In genomic region chr4:47485047-47485692, GRCh38 we compare ENCODE assay signal across 8 cellular contexts. TPM values are rescaled to one million over a fixed set of nuclear protein-coding genes. Genes with fewer than 3 reads are reported as not detected.
A peak's percentile ranks its signal among the peaks of the same experiment; 100 is the strongest.
DNase-seq lines count a peak whose midpoint lies in the region; ATAC-seq lines count a peak whose summit lies in the region.

Gene ATP10D (plus strand): TSS chr4:47485275. CDS start chr4:47512541, 27,266 bp downstream.

- no peaks in the 10 kb centered on the region for H3K27me3 Mint-ChIP-seq in CD4-positive, alpha-beta memory T cell

- H3K27me3 ChIP-seq in CD4-positive, alpha-beta memory T cell (ENCODE audit: insufficient read depth, low read length): no peaks in the 10 kb centered on the region
- H3K27me3 ChIP-seq in effector memory CD4-positive, alpha-beta T cell (replicated peaks; ENCODE audit: control insufficient read depth, insufficient read depth, low read length, poor library complexity, severe bottlenecking): no peaks in the 10 kb centered on the region

- peak within 1 kb of the TSS; percentile 58 to 86 for H3K4me3 ChIP-seq in CD4-positive, alpha-beta memory T cell (ENCODE audit: low read length in 2 of 2)
- peak within 1 kb of the TSS; percentile 86 for H3K4me3 ChIP-seq in effector memory CD4-positive, alpha-beta T cell (ENCODE audit: insufficient read depth, low read depth, low read length, poor library complexity, severe bottlenecking)

- CTCF ChIA-PET in CD4-positive, alpha-beta memory T cell (lab: Charles Lee; ENCODE audit: partially characterized antibody): interaction anchor here (0.8 to 3.0 kb wide), 6 partner anchors 8 to 79 kb away, joined by 3 to 19 read pairs (median 5); partner anchors contain the start of gene COMMD8

- H3K9me3 Mint-ChIP-seq in CD4-positive, alpha-beta memory T cell: no peaks in the 10 kb centered on the region

- H3K27ac ChIP-seq in CD4-positive, alpha-beta memory T cell (ENCODE audit: low read depth, low read length): peak within 1 kb of the TSS; percentile 46
- peak within 1 kb of the TSS; percentile 59 for H3K27ac ChIP-seq in effector memory CD4-positive, alpha-beta T cell (ENCODE audit: insufficient read depth, low read length, poor library complexity, severe bottlenecking)

- POLR2A ChIA-PET in CD4-positive, alpha-beta memory T cell (lab: Charles Lee; ENCODE audit: partially characterized antibody): interaction anchor here (0.6 to 2.1 kb wide), 6 partner anchors 8 to 1411 kb away, joined by 3 to 21 read pairs (median 4); partner anchors contain the start of gene COMMD8

- peak within 1 kb of the TSS; percentile 90 to 99 (median 95) for H3K4me3 Mint-ChIP-seq in CD4-positive, alpha-beta memory T cell

- intact Hi-C loops in CD4-positive, alpha-beta memory T cell (cut with micrococcal nuclease): loop anchor here (1.0 to 5.0 kb wide), 4 partner anchors 22 to 857 kb away; partner anchors contain the start of genes COMMD8 and SLAIN2

- H3K36me3 Mint-ChIP-seq in CD4-positive, alpha-beta memory T cell: peaks cover 0 to 6% of the 10 kb centered on the region in 2 donors

- peaks cover 14% of the 10 kb centered on the region for H3K4me1 ChIP-seq in CD4-positive, alpha-beta memory T cell (ENCODE audit: insufficient read depth, low read length)
- H3K4me1 ChIP-seq in effector memory CD4-positive, alpha-beta T cell (ENCODE audit: control insufficient read depth, insufficient read depth, low read length, poor library complexity, severe bottlenecking): peaks cover 7% of the 10 kb centered on the region

- DNase-seq in CD4-positive, alpha-beta memory T cell: peak; percentile 65 to 75 (median 67)
- DNase-seq in NCI-H82 treated with DMSO at 0.1 percent for 48 hours (lab: John Stamatoyannopoulos, UW; ENCODE audit: unreplicated experiment) (peak; percentile 64), lung microvascular endothelial cell (ENCODE audit: low read depth in 2 of 2) (peak; percentile 96)
- peak; percentile 88 for DNase-seq in activated CD8-positive, alpha-beta memory T cell treated with anti-CD3 and anti-CD28 coated beads for 24 hours
- DNase-seq in effector memory CD4-positive, alpha-beta T cell: peak; percentile 46 to 64 (median 53)
- DNase-seq in stimulated activated CD4-positive, alpha-beta T cell treated with anti-CD3 and anti-CD28 coated beads, TNF-alpha, amount 100 ng/mL, for 4 hours (ENCODE audit: low read depth in 3 of 3): peak; percentile 42 to 47 (median 46)

- H3K4me1 Mint-ChIP-seq in CD4-positive, alpha-beta memory T cell: peaks cover 7 to 32% (median 25%) of the 10 kb centered on the region in 4 donors

- ATAC-seq in GM19438 (IDR thresholded peaks at IDR 0.05; ENCODE audit: low read depth, unreplicated experiment) (peak; percentile 97), HG03571 (IDR thresholded peaks at IDR 0.05; ENCODE audit: unreplicated experiment) (peak; percentile 95)

- H3K27ac Mint-ChIP-seq in CD4-positive, alpha-beta memory T cell: peak within 1 kb of the TSS; percentile 74 to 98 (median 94)

- no peaks in the 10 kb centered on the region for H3K9me3 ChIP-seq in CD4-positive, alpha-beta memory T cell (ENCODE audit: control insufficient read depth in 1 of 2, low read length in 2 of 2)
- no peaks in the 10 kb centered on the region for H3K9me3 ChIP-seq in effector memory CD4-positive, alpha-beta T cell (ENCODE audit: control insufficient read depth, low read length)

- no peaks in the 10 kb centered on the region for H3K36me3 ChIP-seq in CD4-positive, alpha-beta memory T cell (ENCODE audit: insufficient read depth, low read length)
- H3K36me3 ChIP-seq in effector memory CD4-positive, alpha-beta T cell (ENCODE audit: control insufficient read depth, insufficient read depth, low read length): no peaks in the 10 kb centered on the region

RNA-seq across cellular contexts. Expression of gene ATP10D, which starts in this region (rescaled TPM):
- total RNA-seq in CD4-positive, alpha-beta memory T cell: 1 to 10 TPM; 3.1 to 4.2 TPM
- 1 to 10 TPM; 2.0 to 2.7 TPM for polyA plus RNA-seq in CD4-positive, alpha-beta memory T cell
- 18.5 and 21.8 TPM in 2 replicates for total RNA-seq in lung microvascular endothelial cell

Comparison
In these comparisons a context has a peak if more than half of its experiments do, and no peak if none do; other contexts are left out.
1. Peak in every context shown above with its lines: DNase-seq, ATAC-seq, H3K4me3 ChIP-seq and H3K27ac ChIP-seq.
2. DNase-seq: peak in every context shown above with its lines; median percentile 96 in lung microvascular endothelial cell; 88 in activated CD8-positive, alpha-beta memory T cell treated with anti-CD3 and anti-CD28 coated beads for 24 hours; 67 in CD4-positive, alpha-beta memory T cell; 64 in NCI-H82 treated with DMSO at 0.1 percent for 48 hours; 53 in effector memory CD4-positive, alpha-beta T cell; 46 in stimulated activated CD4-positive, alpha-beta T cell treated with anti-CD3 and anti-CD28 coated beads, TNF-alpha, amount 100 ng/mL, for 4 hours.